ENCODE assay signal across 17 cellular contexts in the genomic region with DNA sequence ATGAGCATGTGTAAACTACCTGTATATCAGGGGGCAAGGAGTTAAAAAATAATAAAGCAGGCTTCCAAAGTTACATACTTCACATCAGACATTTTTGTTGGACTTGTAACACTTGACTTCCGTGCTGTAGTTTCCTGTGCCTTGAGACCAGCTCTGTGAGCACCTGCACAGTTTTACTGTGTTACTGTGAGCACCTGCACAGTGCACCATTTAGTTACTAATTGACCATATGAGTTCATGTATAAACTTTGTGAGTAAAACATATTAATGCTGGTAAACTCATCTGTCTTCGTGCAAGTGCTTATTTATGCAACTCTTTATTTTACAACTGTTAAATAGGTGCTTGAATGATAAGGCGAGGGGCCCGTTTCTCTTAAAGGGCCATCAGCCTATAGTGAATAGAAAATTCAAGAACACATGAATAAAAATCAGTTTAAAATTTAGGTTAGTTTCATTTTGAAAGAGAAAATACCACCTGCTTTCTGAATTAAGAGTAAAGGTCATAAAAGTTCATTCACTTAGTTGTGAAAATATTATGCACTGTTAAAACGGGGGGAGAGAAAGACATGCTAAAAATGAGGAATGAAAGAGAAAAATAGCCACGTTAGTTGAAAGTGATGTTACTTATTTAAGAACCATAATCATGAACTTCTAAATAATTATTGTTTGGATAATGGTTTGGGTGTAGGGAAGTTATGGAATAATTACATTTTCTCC. TPM values are rescaled to one million over a fixed set of nuclear protein-coding genes. Genes with fewer than 3 reads are reported as not detected.
DNase-seq lines count a peak whose midpoint lies in the region; ATAC-seq lines count a peak whose summit lies in the region.
"Had no signal": no experiment of that assay in that cellular context is flagged by ENCODE, and none has a peak within 500 bp of the region (broad histone marks: within the 10 kb centered on the region; RNA-seq: fewer than 3 reads in every experiment).

No MANE protein-coding gene starts in this region.

- no peak overlapping the region for H3K4me3 Mint-ChIP-seq in activated CD4-positive, alpha-beta T cell treated with anti-CD3 and anti-CD28 coated beads, Interleukin-2, amount 10 ng/mL, durations not matched to agents 24 days and 14 days
- H3K4me3 Mint-ChIP-seq in activated CD4-positive, alpha-beta T cell treated with anti-CD3 and anti-CD28 coated beads for 36 hours, result no peak overlapping the region
- H3K4me3 Mint-ChIP-seq in T-cell, result no peak overlapping the region
- peak overlapping the region; percentile 28 for H3K4me3 Mint-ChIP-seq in natural killer cell treated with Interleukin-12 subunit alpha and Interleukin-12 subunit beta and Interleukin-15 and Interleukin-18, amount 100 ng/mL, for 72 hours

- H3K27me3 ChIP-seq in effector memory CD4-positive, alpha-beta T cell (replicated peaks; ENCODE audit: control insufficient read depth, insufficient read depth, low read length, poor library complexity, severe bottlenecking), result no peaks in the 10 kb centered on the region
- H3K27me3 ChIP-seq in Karpas-422 (ENCODE audit: low read length), result no peaks in the 10 kb centered on the region
- H3K27me3 ChIP-seq: MG63, SJSA1, tibial nerve had no signal

- H3K4me1 ChIP-seq in effector memory CD4-positive, alpha-beta T cell (ENCODE audit: control insufficient read depth, insufficient read depth, low read length, poor library complexity, severe bottlenecking), result peaks cover under 1% of the 10 kb centered on the region
- peaks cover 6% of the 10 kb centered on the region for H3K4me1 ChIP-seq in Karpas-422 (ENCODE audit: low read length)
- H3K4me1 ChIP-seq: SJSA1 had no signal

- CTCF ChIA-PET in activated CD4-positive, alpha-beta T cell treated with anti-CD3 and anti-CD28 coated beads for 36 hours (lab: Charles Lee), result interaction anchor here (2.0 kb wide), 1 partner anchor 53 kb away, joined by 7 read pairs; no protein-coding TSS in a partner anchor
- CTCF ChIA-PET in T-cell (lab: Charles Lee), result interaction anchor here in 1 of 2 donors (1.7 kb wide), 1 partner anchor 13 kb away, joined by 6 read pairs; no protein-coding TSS in a partner anchor

- peaks cover 14% of the 10 kb centered on the region for H3K36me3 Mint-ChIP-seq in activated CD4-positive, alpha-beta T cell treated with anti-CD3 and anti-CD28 coated beads, Interleukin-2, amount 10 ng/mL, durations not matched to agents 24 days and 14 days (ENCODE audit: low read depth)
- peaks cover 15% of the 10 kb centered on the region for H3K36me3 Mint-ChIP-seq in activated CD4-positive, alpha-beta T cell treated with anti-CD3 and anti-CD28 coated beads for 36 hours (ENCODE audit: low read depth)
- peaks cover 10% of the 10 kb centered on the region for H3K36me3 Mint-ChIP-seq in T-cell
- peaks cover 4% of the 10 kb centered on the region for H3K36me3 Mint-ChIP-seq in natural killer cell treated with Interleukin-12 subunit alpha and Interleukin-12 subunit beta and Interleukin-15 and Interleukin-18, amount 100 ng/mL, for 72 hours

- H3K36me3 ChIP-seq in effector memory CD4-positive, alpha-beta T cell (ENCODE audit: control insufficient read depth, insufficient read depth, low read length), result peaks cover 16% of the 10 kb centered on the region
- peaks cover 29% of the 10 kb centered on the region for H3K36me3 ChIP-seq in Karpas-422 (ENCODE audit: insufficient read depth, low read length)

- H3K4me2 ChIP-seq in Karpas-422 (ENCODE audit: low read depth, low read length, poor library complexity, severe bottlenecking), result no peak overlapping the region

- H3K27me3 Mint-ChIP-seq in activated CD4-positive, alpha-beta T cell treated with anti-CD3 and anti-CD28 coated beads, Interleukin-2, amount 10 ng/mL, durations not matched to agents 24 days and 14 days, result no peaks in the 10 kb centered on the region
- H3K27me3 Mint-ChIP-seq in activated CD4-positive, alpha-beta T cell treated with anti-CD3 and anti-CD28 coated beads for 36 hours, result no peaks in the 10 kb centered on the region
- no peaks in the 10 kb centered on the region for H3K27me3 Mint-ChIP-seq in T-cell
- H3K27me3 Mint-ChIP-seq in natural killer cell treated with Interleukin-12 subunit alpha and Interleukin-12 subunit beta and Interleukin-15 and Interleukin-18, amount 100 ng/mL, for 72 hours, result no peaks in the 10 kb centered on the region
- H3K27me3 Mint-ChIP-seq: naive thymus-derived CD4-positive, alpha-beta T cell had no signal

- no peak overlapping the region for H2AFZ ChIP-seq in Karpas-422 (ENCODE audit: low read length)

- H4K20me1 ChIP-seq in Karpas-422 (ENCODE audit: insufficient read depth, low read depth, low read length), result peaks cover 2% of the 10 kb centered on the region; the same call in 1 of the 2 replicates

- H3K4me3 ChIP-seq in effector memory CD4-positive, alpha-beta T cell (ENCODE audit: insufficient read depth, low read depth, low read length, poor library complexity, severe bottlenecking), result no peak overlapping the region
- no peak overlapping the region for H3K4me3 ChIP-seq in Karpas-422 (ENCODE audit: low read length)
- H3K4me3 ChIP-seq: MG63, SJSA1, tibial nerve had no signal

- no peaks in the 10 kb centered on the region for H3K9me3 Mint-ChIP-seq in activated CD4-positive, alpha-beta T cell treated with anti-CD3 and anti-CD28 coated beads, Interleukin-2, amount 10 ng/mL, durations not matched to agents 24 days and 14 days
- H3K9me3 Mint-ChIP-seq in activated CD4-positive, alpha-beta T cell treated with anti-CD3 and anti-CD28 coated beads for 36 hours (ENCODE audit: low read depth), result no peaks in the 10 kb centered on the region
- no peaks in the 10 kb centered on the region for H3K9me3 Mint-ChIP-seq in T-cell
- no peaks in the 10 kb centered on the region for H3K9me3 Mint-ChIP-seq in natural killer cell treated with Interleukin-12 subunit alpha and Interleukin-12 subunit beta and Interleukin-15 and Interleukin-18, amount 100 ng/mL, for 72 hours

- H3K4me1 Mint-ChIP-seq in activated CD4-positive, alpha-beta T cell treated with anti-CD3 and anti-CD28 coated beads, Interleukin-2, amount 10 ng/mL, durations not matched to agents 24 days and 14 days, result peaks cover 9% of the 10 kb centered on the region
- H3K4me1 Mint-ChIP-seq in activated CD4-positive, alpha-beta T cell treated with anti-CD3 and anti-CD28 coated beads for 36 hours, result peaks cover 30% of the 10 kb centered on the region
- H3K4me1 Mint-ChIP-seq in T-cell, result peaks cover 32 to 41% (median 41%) of the 10 kb centered on the region in 3 donors
- H3K4me1 Mint-ChIP-seq in natural killer cell treated with Interleukin-12 subunit alpha and Interleukin-12 subunit beta and Interleukin-15 and Interleukin-18, amount 100 ng/mL, for 72 hours (ENCODE audit: low read depth in 2 of 2), result peaks cover 16 to 21% of the 10 kb centered on the region in 2 donors

- peaks cover 76% of the 10 kb centered on the region for H3K79me2 ChIP-seq in Karpas-422 (ENCODE audit: low read length)

- H3K9me3 ChIP-seq in effector memory CD4-positive, alpha-beta T cell (ENCODE audit: control insufficient read depth, low read length), result no peaks in the 10 kb centered on the region
- H3K9me3 ChIP-seq in Karpas-422 (ENCODE audit: low read length), result no peaks in the 10 kb centered on the region
- H3K9me3 ChIP-seq: MG63, SJSA1 had no signal

- ATAC-seq in activated CD4-positive, alpha-beta T cell treated with anti-CD3 and anti-CD28 coated beads for 36 hours, result no peak
- ATAC-seq in GM21619 (IDR thresholded peaks at IDR 0.05; ENCODE audit: unreplicated experiment) (peak; percentile 72), T-cell (replicated peaks in 1 of 4) (peak in 3 of 4 experiments; percentile 53 to 61 (median 59)), GM21576 (IDR thresholded peaks at IDR 0.05; ENCODE audit: unreplicated experiment) (no peak)
- no peak for ATAC-seq in natural killer cell treated with Interleukin-12 subunit alpha and Interleukin-12 subunit beta and Interleukin-15 and Interleukin-18, amount 100 ng/mL, for 72 hours
- ATAC-seq: naive thymus-derived CD4-positive, alpha-beta T cell had no signal

- peak overlapping the region; percentile 41 for H3K27ac Mint-ChIP-seq in activated CD4-positive, alpha-beta T cell treated with anti-CD3 and anti-CD28 coated beads, Interleukin-2, amount 10 ng/mL, durations not matched to agents 24 days and 14 days
- H3K27ac Mint-ChIP-seq in activated CD4-positive, alpha-beta T cell treated with anti-CD3 and anti-CD28 coated beads for 36 hours, result no peak overlapping the region
- peak overlapping the region in 1 of 2 donors; percentile 39 for H3K27ac Mint-ChIP-seq in T-cell
- H3K27ac Mint-ChIP-seq in natural killer cell treated with Interleukin-12 subunit alpha and Interleukin-12 subunit beta and Interleukin-15 and Interleukin-18, amount 100 ng/mL, for 72 hours, result peak overlapping the region in 1 of 2 donors; percentile 17

- no peak overlapping the region for H3K27ac ChIP-seq in effector memory CD4-positive, alpha-beta T cell (ENCODE audit: insufficient read depth, low read length, poor library complexity, severe bottlenecking)
- no peak overlapping the region for H3K27ac ChIP-seq in Karpas-422 (ENCODE audit: low read length)
- H3K27ac ChIP-seq: SJSA1, tibial nerve had no signal

- POLR2A ChIA-PET in activated CD4-positive, alpha-beta T cell treated with anti-CD3 and anti-CD28 coated beads for 36 hours (lab: Charles Lee), result no interaction called here
- POLR2A ChIA-PET in T-cell (lab: Charles Lee), result no interaction called here

- no peaks in the 10 kb centered on the region for H3K9me2 ChIP-seq in Karpas-422 (replicated peaks; ENCODE audit: insufficient read depth, low read length)

- no peak overlapping the region for H3K9ac ChIP-seq in Karpas-422 (ENCODE audit: low read length)

- intact Hi-C loops in activated CD4-positive, alpha-beta T cell treated with anti-CD3 and anti-CD28 coated beads, Interleukin-2, amount 10 ng/mL, durations not matched to agents 24 days and 14 days (cut with micrococcal nuclease), result no loop called here
- intact Hi-C loops in activated CD4-positive, alpha-beta T cell treated with anti-CD3 and anti-CD28 coated beads for 36 hours (cut with DNase I, micrococcal nuclease), result no loop called here

- DNase-seq in activated CD4-positive, alpha-beta T cell treated with anti-CD3 and anti-CD28 coated beads, Interleukin-2, amount 10 ng/mL, durations not matched to agents 24 days and 14 days, result no peak
- DNase-seq in activated CD4-positive, alpha-beta T cell treated with anti-CD3 and anti-CD28 coated beads for 36 hours, result no peak
- no peak for DNase-seq in T-cell
- no peak for DNase-seq in natural killer cell treated with Interleukin-12 subunit alpha and Interleukin-12 subunit beta and Interleukin-15 and Interleukin-18, amount 100 ng/mL, for 72 hours (ENCODE audit: low spot score)
- DNase-seq in effector memory CD4-positive, alpha-beta T cell, result no peak
- DNase-seq in Karpas-422, result no peak
- DNase-seq: activated CD4-positive, CD25-positive, alpha-beta regulatory T cell treated with anti-CD3 and anti-CD28 coated beads, Interleukin-2, amount 50 U/mL, for 72 hours; activated effector memory CD4-positive, alpha-beta T cell treated with Interleukin-2 at 50 U/mL for 16 hours; cerebellar nuclear complex; EL; MG63; naive thymus-derived CD4-positive, alpha-beta T cell; NCI-H526 treated with DMSO at 0.1 percent for 48 hours had no signal

RNA-seq across cellular contexts. Expression of gene USP9X, which starts 42.4 kb away (rescaled TPM):
- total RNA-seq in activated CD4-positive, alpha-beta T cell treated with anti-CD3 and anti-CD28 coated beads, Interleukin-2, amount 10 ng/mL, durations not matched to agents 24 days and 14 days, result 49.8 and 50.3 TPM in 2 replicates
- 10 to 100 TPM; 53.9 to 60.6 TPM for total RNA-seq in activated CD4-positive, alpha-beta T cell treated with anti-CD3 and anti-CD28 coated beads for 36 hours
- total RNA-seq in T-cell, result 10 to 100 TPM; 51.7 to 84.2 (median 62.7) TPM
- 10 to 100 TPM; 48.3 to 66.5 TPM for total RNA-seq in natural killer cell treated with Interleukin-12 subunit alpha and Interleukin-12 subunit beta and Interleukin-15 and Interleukin-18, amount 100 ng/mL, for 72 hours
- total RNA-seq in Karpas-422 (2014; rRNA removed; shearing (Covaris generic); ENCODE audit: low replicate concordance), result 68.8 and 160 TPM in 2 replicates

Comparison
In these comparisons a context has a peak if more than half of its experiments do, and no peak if none do; other contexts are left out.
1. ATAC-seq: peak in GM21619 (single experiment) and T-cell (3 of 4); none in activated CD4-positive, alpha-beta T cell treated with anti-CD3 and anti-CD28 coated beads for 36 hours (single experiment), natural killer cell treated with Interleukin-12 subunit alpha and Interleukin-12 subunit beta and Interleukin-15 and Interleukin-18, amount 100 ng/mL, for 72 hours (0 of 2) and GM21576 (single experiment).